1 cellular context compared by ENCODE assay signal in the genomic region with DNA sequence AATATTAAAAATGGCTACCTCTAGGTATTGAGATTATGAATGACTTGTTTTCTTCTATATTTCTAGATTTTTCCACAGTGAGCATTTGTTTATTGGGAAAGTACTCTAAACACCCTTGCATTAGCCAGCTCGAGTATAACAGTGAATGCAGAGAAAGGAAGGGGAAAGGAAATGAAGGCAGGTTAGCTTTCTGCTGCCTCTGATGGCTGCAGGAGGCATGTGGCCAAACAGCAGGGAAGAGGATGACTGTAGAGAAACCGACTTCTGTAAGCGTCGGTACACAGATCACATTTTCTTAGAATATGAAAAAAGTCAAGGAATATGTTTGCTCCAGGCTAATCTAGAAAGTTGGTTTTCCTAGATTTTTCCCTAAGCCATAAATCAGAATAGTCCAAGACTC.
TF ChIP-seq lines count a peak whose summit lies in the region.

No MANE protein-coding gene starts in this region.

TF ChIP-seq in GM12878, 131 proteins besides CTCF, POLR2A, EP300 and RAD21 (continued from another document):
- TF ChIP-seq RELA (IDR thresholded peaks at IDR 0.05; ENCODE audit: borderline replicate concordance, partially characterized antibody): no peak
